ENCODE assay signal across 14 cellular contexts in the genomic region with DNA sequence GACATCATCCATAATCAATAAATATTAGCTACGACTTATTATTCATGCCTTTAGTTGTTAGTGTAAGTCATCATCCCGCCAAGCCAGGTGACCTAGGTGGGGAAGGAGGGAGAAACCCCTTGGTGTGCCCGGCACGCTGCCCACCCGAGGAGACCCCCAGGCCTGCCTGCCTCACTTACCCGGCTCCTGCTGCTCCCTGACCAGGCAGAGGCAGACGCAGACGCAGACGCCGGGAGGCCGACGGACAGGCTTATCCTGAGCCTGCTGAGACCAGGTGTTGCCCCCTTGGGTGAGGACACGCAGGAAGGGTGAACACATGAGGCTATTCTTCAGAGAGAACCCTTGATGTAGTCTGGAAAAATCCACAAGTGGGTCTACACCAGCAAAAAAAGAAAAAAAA.
"Had no signal": no experiment of that assay in that cellular context is flagged by ENCODE, and none has a peak within 500 bp of the region (broad histone marks: within the 10 kb centered on the region; RNA-seq: fewer than 3 reads in every experiment).

No MANE protein-coding gene starts in this region.

- H3K4me1 ChIP-seq: left ventricle myocardium inferior, neural progenitor cell, parathyroid adenoma, psoas muscle, testis, thyroid gland had no signal

- FAIRE-seq: small intestine had no signal

- H3K9me3 ChIP-seq: neutrophil, psoas muscle, sigmoid colon, testis, thyroid gland, transverse colon, upper lobe of left lung, vagina had no signal

- H3K36me3 ChIP-seq: left ventricle myocardium inferior, neural progenitor cell, neutrophil, sigmoid colon, spleen, thyroid gland, transverse colon, upper lobe of left lung, vagina had no signal

- H3K27me3 ChIP-seq: testis, thyroid gland, upper lobe of left lung, vagina had no signal

- H3K4me2 ChIP-seq: neural progenitor cell had no signal

- H3K9ac ChIP-seq: neural progenitor cell, parathyroid adenoma had no signal

- H2AFZ ChIP-seq: neural progenitor cell had no signal

- H3K4me3 ChIP-seq: left ventricle myocardium inferior, lung, neural progenitor cell, psoas muscle, spleen, testis, thyroid gland, transverse colon, upper lobe of left lung, vagina had no signal

- H3K27ac ChIP-seq: left ventricle myocardium inferior, neural progenitor cell, neutrophil, parathyroid adenoma, psoas muscle, sigmoid colon, spleen, testis, thyroid gland, transverse colon, upper lobe of left lung, vagina had no signal
